Comparison of ENCODE assay signal across 1 cellular context in genomic region chrX:115940888-115941332, GRCh38.
TF ChIP-seq lines count a peak whose summit lies in the region.

No MANE protein-coding gene starts in this region.

TF ChIP-seq in HepG2, 621 proteins besides CTCF, POLR2A, EP300 and RAD21 (continued from another document and continues in another):
- TF ChIP-seq, protein P1, sequence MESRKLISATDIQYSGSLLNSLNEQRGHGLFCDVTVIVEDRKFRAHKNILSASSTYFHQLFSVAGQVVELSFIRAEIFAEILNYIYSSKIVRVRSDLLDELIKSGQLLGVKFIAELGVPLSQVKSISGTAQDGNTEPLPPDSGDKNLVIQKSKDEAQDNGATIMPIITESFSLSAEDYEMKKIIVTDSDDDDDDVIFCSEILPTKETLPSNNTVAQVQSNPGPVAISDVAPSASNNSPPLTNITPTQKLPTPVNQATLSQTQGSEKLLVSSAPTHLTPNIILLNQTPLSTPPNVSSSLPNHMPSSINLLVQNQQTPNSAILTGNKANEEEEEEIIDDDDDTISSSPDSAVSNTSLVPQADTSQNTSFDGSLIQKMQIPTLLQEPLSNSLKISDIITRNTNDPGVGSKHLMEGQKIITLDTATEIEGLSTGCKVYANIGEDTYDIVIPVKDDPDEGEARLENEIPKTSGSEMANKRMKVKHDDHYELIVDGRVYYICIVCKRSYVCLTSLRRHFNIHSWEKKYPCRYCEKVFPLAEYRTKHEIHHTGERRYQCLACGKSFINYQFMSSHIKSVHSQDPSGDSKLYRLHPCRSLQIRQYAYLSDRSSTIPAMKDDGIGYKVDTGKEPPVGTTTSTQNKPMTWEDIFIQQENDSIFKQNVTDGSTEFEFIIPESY (CRISPR knock-in tag; IDR thresholded peaks at IDR 0.05) = peak; percentile 27; the same call in 1 of the 2 replicates
- TF ChIP-seq, protein P2, sequence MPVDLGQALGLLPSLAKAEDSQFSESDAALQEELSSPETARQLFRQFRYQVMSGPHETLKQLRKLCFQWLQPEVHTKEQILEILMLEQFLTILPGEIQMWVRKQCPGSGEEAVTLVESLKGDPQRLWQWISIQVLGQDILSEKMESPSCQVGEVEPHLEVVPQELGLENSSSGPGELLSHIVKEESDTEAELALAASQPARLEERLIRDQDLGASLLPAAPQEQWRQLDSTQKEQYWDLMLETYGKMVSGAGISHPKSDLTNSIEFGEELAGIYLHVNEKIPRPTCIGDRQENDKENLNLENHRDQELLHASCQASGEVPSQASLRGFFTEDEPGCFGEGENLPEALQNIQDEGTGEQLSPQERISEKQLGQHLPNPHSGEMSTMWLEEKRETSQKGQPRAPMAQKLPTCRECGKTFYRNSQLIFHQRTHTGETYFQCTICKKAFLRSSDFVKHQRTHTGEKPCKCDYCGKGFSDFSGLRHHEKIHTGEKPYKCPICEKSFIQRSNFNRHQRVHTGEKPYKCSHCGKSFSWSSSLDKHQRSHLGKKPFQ (CRISPR knock-in tag; IDR thresholded peaks at IDR 0.05; ENCODE audit: insufficient replicate concordance) = no peak
- TF ChIP-seq SMYD3 (CRISPR knock-in tag; IDR thresholded peaks at IDR 0.05) = no peak
- TF ChIP-seq ZNF639 (CRISPR knock-in tag; conservative IDR thresholded peaks at IDR 0.05) = no peak
- TF ChIP-seq ZNF33B (CRISPR knock-in tag; IDR thresholded peaks at IDR 0.05) = no peak
- no peak for TF ChIP-seq E2F5 (CRISPR knock-in tag; conservative IDR thresholded peaks at IDR 0.05)
- TF ChIP-seq ZFY (CRISPR knock-in tag; IDR thresholded peaks at IDR 0.05) = peak; percentile 80
- peak in 1 of 2 experiments; percentile 70; a peak in 1 of 4 replicates for TF ChIP-seq HMGXB4 (CRISPR knock-in tag; IDR thresholded peaks at IDR 0.05; ENCODE audit: borderline replicate concordance in 1 of 2, low read depth in 1 of 2)
- TF ChIP-seq, protein P3, sequence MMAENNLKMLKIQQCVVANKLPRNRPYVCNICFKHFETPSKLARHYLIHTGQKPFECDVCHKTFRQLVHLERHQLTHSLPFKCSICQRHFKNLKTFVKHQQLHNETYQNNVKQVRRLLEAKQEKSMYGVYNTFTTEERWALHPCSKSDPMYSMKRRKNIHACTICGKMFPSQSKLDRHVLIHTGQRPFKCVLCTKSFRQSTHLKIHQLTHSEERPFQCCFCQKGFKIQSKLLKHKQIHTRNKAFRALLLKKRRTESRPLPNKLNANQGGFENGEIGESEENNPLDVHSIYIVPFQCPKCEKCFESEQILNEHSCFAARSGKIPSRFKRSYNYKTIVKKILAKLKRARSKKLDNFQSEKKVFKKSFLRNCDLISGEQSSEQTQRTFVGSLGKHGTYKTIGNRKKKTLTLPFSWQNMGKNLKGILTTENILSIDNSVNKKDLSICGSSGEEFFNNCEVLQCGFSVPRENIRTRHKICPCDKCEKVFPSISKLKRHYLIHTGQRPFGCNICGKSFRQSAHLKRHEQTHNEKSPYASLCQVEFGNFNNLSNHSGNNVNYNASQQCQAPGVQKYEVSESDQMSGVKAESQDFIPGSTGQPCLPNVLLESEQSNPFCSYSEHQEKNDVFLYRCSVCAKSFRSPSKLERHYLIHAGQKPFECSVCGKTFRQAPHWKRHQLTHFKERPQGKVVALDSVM (CRISPR knock-in tag; IDR thresholded peaks at IDR 0.05) = 0 out of 2 replicates have a peak, but pooled peaks have one; percentile 18
- TF ChIP-seq, protein P4, sequence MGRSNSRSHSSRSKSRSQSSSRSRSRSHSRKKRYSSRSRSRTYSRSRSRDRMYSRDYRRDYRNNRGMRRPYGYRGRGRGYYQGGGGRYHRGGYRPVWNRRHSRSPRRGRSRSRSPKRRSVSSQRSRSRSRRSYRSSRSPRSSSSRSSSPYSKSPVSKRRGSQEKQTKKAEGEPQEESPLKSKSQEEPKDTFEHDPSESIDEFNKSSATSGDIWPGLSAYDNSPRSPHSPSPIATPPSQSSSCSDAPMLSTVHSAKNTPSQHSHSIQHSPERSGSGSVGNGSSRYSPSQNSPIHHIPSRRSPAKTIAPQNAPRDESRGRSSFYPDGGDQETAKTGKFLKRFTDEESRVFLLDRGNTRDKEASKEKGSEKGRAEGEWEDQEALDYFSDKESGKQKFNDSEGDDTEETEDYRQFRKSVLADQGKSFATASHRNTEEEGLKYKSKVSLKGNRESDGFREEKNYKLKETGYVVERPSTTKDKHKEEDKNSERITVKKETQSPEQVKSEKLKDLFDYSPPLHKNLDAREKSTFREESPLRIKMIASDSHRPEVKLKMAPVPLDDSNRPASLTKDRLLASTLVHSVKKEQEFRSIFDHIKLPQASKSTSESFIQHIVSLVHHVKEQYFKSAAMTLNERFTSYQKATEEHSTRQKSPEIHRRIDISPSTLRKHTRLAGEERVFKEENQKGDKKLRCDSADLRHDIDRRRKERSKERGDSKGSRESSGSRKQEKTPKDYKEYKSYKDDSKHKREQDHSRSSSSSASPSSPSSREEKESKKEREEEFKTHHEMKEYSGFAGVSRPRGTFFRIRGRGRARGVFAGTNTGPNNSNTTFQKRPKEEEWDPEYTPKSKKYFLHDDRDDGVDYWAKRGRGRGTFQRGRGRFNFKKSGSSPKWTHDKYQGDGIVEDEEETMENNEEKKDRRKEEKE (IDR thresholded peaks at IDR 0.05) = no peak
- peak; percentile 90 for TF ChIP-seq ZNF362 (CRISPR knock-in tag; IDR thresholded peaks at IDR 0.05; ENCODE audit: borderline replicate concordance)
- no peak for TF ChIP-seq ZNF274 (CRISPR knock-in tag; IDR thresholded peaks at IDR 0.05)
- TF ChIP-seq, protein P5, sequence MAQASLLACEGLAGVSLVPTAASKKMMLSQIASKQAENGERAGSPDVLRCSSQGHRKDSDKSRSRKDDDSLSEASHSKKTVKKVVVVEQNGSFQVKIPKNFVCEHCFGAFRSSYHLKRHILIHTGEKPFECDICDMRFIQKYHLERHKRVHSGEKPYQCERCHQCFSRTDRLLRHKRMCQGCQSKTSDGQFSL (CRISPR knock-in tag; IDR thresholded peaks at IDR 0.05) = no peak
- TF ChIP-seq SMAD3 (CRISPR knock-in tag; IDR thresholded peaks at IDR 0.05) = peak; percentile 43; the same call in 1 of the 2 replicates
- TF ChIP-seq PHF8 (CRISPR knock-in tag; IDR thresholded peaks at IDR 0.05) = peak; percentile 35; the same call in 1 of the 2 replicates
- TF ChIP-seq ZNF674 (CRISPR knock-in tag; IDR thresholded peaks at IDR 0.05; ENCODE audit: low read depth) = no peak
- 0 out of 2 replicates have a peak, but pooled peaks have one; percentile 31 for TF ChIP-seq ZBTB38 (CRISPR knock-in tag; IDR thresholded peaks at IDR 0.05)
- TF ChIP-seq, protein P6, sequence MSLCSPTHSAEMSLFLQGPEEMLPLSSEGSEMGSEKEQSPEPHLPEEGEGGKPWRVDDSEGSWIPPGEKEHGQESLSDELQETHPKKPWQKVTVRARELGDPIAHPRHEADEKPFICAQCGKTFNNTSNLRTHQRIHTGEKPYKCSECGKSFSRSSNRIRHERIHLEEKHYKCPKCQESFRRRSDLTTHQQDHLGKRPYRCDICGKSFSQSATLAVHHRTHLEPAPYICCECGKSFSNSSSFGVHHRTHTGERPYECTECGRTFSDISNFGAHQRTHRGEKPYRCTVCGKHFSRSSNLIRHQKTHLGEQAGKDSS (CRISPR knock-in tag; IDR thresholded peaks at IDR 0.05; ENCODE audit: borderline replicate concordance, low read depth) = no peak
- TF ChIP-seq, protein P7, sequence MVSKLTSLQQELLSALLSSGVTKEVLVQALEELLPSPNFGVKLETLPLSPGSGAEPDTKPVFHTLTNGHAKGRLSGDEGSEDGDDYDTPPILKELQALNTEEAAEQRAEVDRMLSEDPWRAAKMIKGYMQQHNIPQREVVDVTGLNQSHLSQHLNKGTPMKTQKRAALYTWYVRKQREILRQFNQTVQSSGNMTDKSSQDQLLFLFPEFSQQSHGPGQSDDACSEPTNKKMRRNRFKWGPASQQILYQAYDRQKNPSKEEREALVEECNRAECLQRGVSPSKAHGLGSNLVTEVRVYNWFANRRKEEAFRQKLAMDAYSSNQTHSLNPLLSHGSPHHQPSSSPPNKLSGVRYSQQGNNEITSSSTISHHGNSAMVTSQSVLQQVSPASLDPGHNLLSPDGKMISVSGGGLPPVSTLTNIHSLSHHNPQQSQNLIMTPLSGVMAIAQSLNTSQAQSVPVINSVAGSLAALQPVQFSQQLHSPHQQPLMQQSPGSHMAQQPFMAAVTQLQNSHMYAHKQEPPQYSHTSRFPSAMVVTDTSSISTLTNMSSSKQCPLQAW (CRISPR knock-in tag; IDR thresholded peaks at IDR 0.05) = peak; percentile 62; the same call in 1 of the 2 replicates
- no peak for TF ChIP-seq MXD4 (CRISPR knock-in tag; IDR thresholded peaks at IDR 0.05)
- TF ChIP-seq NFE2L1 (CRISPR knock-in tag; IDR thresholded peaks at IDR 0.05; ENCODE audit: borderline replicate concordance) = no peak
- no peak for TF ChIP-seq ZNF407 (CRISPR knock-in tag; IDR thresholded peaks at IDR 0.05; ENCODE audit: not compliant biosample characterization)
- TF ChIP-seq HDAC1 (CRISPR knock-in tag; IDR thresholded peaks at IDR 0.05) = no peak
